1 cellular context compared by ENCODE assay signal in the genomic region with DNA sequence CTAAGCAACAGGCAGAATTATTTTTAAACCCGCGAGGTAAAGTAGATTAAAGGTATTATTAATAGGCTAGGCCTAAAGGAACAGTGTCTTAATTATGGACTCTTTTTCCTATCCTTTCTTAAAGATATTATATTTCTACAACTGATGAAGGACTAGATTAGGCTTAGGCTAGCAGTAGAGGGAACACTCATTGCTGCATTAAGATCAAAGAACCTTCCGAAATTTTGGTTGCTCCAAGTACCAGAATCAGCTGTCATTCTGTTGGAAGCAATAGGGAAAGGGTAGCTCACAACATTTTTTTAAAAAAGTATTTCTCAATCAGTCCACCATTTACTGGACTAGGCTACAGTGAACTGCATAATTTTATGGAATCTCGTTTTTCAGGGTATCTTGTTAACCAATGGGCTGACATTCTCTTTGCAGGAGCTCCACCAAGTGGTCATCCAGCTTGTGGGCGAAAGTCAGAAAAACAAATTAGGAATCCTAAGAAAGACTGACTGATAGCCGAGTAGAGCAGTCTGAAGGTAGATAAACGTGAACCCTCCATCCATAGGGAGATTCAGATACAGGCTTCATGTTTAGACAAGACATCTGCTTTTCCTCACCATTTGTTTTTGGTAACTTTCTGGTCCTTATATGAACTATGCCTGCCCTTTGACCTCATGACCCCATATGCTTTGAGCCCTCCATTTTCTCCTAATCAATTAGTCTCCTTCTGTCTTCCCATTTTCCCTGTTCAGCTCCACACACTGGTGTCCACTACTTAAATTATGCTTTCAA.
TF ChIP-seq lines count a peak whose summit lies in the region.

No MANE protein-coding gene starts in this region.

TF ChIP-seq in HEK293, 187 proteins besides CTCF, POLR2A, EP300 and RAD21 (continued from another document):
- TF ChIP-seq, protein P1, sequence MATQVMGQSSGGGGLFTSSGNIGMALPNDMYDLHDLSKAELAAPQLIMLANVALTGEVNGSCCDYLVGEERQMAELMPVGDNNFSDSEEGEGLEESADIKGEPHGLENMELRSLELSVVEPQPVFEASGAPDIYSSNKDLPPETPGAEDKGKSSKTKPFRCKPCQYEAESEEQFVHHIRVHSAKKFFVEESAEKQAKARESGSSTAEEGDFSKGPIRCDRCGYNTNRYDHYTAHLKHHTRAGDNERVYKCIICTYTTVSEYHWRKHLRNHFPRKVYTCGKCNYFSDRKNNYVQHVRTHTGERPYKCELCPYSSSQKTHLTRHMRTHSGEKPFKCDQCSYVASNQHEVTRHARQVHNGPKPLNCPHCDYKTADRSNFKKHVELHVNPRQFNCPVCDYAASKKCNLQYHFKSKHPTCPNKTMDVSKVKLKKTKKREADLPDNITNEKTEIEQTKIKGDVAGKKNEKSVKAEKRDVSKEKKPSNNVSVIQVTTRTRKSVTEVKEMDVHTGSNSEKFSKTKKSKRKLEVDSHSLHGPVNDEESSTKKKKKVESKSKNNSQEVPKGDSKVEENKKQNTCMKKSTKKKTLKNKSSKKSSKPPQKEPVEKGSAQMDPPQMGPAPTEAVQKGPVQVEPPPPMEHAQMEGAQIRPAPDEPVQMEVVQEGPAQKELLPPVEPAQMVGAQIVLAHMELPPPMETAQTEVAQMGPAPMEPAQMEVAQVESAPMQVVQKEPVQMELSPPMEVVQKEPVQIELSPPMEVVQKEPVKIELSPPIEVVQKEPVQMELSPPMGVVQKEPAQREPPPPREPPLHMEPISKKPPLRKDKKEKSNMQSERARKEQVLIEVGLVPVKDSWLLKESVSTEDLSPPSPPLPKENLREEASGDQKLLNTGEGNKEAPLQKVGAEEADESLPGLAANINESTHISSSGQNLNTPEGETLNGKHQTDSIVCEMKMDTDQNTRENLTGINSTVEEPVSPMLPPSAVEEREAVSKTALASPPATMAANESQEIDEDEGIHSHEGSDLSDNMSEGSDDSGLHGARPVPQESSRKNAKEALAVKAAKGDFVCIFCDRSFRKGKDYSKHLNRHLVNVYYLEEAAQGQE (tag by site-specific recombination; IDR thresholded peaks at IDR 0.05): no peak
- TF ChIP-seq ZNF660 (tag by site-specific recombination; IDR thresholded peaks at IDR 0.05): peak; percentile 85
- no peak for TF ChIP-seq ZFP41 (tag by site-specific recombination; IDR thresholded peaks at IDR 0.05; ENCODE audit: borderline replicate concordance)
- TF ChIP-seq ZNF157 (tag by site-specific recombination; IDR thresholded peaks at IDR 0.05): no peak
- TF ChIP-seq, protein P2, sequence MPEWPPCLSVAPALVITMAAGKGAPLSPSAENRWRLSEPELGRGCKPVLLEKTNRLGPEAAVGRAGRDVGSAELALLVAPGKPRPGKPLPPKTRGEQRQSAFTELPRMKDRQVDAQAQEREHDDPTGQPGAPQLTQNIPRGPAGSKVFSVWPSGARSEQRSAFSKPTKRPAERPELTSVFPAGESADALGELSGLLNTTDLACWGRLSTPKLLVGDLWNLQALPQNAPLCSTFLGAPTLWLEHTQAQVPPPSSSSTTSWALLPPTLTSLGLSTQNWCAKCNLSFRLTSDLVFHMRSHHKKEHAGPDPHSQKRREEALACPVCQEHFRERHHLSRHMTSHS (tag by site-specific recombination; IDR thresholded peaks at IDR 0.05): no peak
- no peak for TF ChIP-seq ZNF521 (tag by site-specific recombination; IDR thresholded peaks at IDR 0.05)
- TF ChIP-seq, protein P3, sequence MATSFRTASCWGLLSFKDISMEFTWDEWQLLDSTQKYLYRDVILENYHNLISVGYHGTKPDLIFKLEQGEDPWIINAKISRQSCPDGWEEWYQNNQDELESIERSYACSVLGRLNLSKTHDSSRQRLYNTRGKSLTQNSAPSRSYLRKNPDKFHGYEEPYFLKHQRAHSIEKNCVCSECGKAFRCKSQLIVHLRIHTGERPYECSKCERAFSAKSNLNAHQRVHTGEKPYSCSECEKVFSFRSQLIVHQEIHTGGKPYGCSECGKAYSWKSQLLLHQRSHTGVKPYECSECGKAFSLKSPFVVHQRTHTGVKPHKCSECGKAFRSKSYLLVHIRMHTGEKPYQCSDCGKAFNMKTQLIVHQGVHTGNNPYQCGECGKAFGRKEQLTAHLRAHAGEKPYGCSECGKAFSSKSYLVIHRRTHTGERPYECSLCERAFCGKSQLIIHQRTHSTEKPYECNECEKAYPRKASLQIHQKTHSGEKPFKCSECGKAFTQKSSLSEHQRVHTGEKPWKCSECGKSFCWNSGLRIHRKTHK (tag by site-specific recombination; IDR thresholded peaks at IDR 0.05): no peak
- no peak for TF ChIP-seq ZNF324 (tag by site-specific recombination; IDR thresholded peaks at IDR 0.05)
- TF ChIP-seq ZNF16 (tag by site-specific recombination; IDR thresholded peaks at IDR 0.05; ENCODE audit: low read depth): no peak
- TF ChIP-seq ZNF548 (tag by site-specific recombination; IDR thresholded peaks at IDR 0.05): no peak
- TF ChIP-seq FEZF1 (tag by site-specific recombination; IDR thresholded peaks at IDR 0.05): no peak
- TF ChIP-seq ZNF394 (tag by site-specific recombination; IDR thresholded peaks at IDR 0.05; ENCODE audit: borderline replicate concordance): no peak; the same call in 1 of the 2 replicates
- TF ChIP-seq ZNF366 (tag by site-specific recombination; conservative IDR thresholded peaks at IDR 0.05): peak; percentile 29; the same call in 1 of the 2 replicates
- no peak for TF ChIP-seq ZNF132 (tag by site-specific recombination; IDR thresholded peaks at IDR 0.05; ENCODE audit: borderline replicate concordance)
- no peak for TF ChIP-seq ZNF585B (tag by site-specific recombination; IDR thresholded peaks at IDR 0.05)
- no peak for TF ChIP-seq OVOL3 (tag by site-specific recombination; IDR thresholded peaks at IDR 0.05)
- TF ChIP-seq ZNF302 (tag by site-specific recombination; IDR thresholded peaks at IDR 0.05; ENCODE audit: low read depth): no peak
- TF ChIP-seq GLIS2 (tag by site-specific recombination; IDR thresholded peaks at IDR 0.05): no peak
- no peak for TF ChIP-seq ZNF23 (tag by site-specific recombination; IDR thresholded peaks at IDR 0.05; ENCODE audit: borderline replicate concordance)
- no peak for TF ChIP-seq ZNF391 (tag by site-specific recombination; IDR thresholded peaks at IDR 0.05; ENCODE audit: borderline replicate concordance, low read depth)
- no peak for TF ChIP-seq ZNF18 (tag by site-specific recombination; IDR thresholded peaks at IDR 0.05)
- TF ChIP-seq ZNF830 (tag by site-specific recombination; IDR thresholded peaks at IDR 0.05; ENCODE audit: low read depth): no peak
- TF ChIP-seq ZSCAN4 (tag by site-specific recombination; IDR thresholded peaks at IDR 0.05): no peak
- TF ChIP-seq ZNF791 (tag by site-specific recombination; IDR thresholded peaks at IDR 0.05): no peak
- peak; percentile 94 for TF ChIP-seq ZBTB17 (tag by site-specific recombination; IDR thresholded peaks at IDR 0.05)
- no peak for TF ChIP-seq ZNF658 (tag by site-specific recombination; IDR thresholded peaks at IDR 0.05)
- TF ChIP-seq PRDM1 (tag by site-specific recombination; IDR thresholded peaks at IDR 0.05): no peak
- TF ChIP-seq, protein P4, sequence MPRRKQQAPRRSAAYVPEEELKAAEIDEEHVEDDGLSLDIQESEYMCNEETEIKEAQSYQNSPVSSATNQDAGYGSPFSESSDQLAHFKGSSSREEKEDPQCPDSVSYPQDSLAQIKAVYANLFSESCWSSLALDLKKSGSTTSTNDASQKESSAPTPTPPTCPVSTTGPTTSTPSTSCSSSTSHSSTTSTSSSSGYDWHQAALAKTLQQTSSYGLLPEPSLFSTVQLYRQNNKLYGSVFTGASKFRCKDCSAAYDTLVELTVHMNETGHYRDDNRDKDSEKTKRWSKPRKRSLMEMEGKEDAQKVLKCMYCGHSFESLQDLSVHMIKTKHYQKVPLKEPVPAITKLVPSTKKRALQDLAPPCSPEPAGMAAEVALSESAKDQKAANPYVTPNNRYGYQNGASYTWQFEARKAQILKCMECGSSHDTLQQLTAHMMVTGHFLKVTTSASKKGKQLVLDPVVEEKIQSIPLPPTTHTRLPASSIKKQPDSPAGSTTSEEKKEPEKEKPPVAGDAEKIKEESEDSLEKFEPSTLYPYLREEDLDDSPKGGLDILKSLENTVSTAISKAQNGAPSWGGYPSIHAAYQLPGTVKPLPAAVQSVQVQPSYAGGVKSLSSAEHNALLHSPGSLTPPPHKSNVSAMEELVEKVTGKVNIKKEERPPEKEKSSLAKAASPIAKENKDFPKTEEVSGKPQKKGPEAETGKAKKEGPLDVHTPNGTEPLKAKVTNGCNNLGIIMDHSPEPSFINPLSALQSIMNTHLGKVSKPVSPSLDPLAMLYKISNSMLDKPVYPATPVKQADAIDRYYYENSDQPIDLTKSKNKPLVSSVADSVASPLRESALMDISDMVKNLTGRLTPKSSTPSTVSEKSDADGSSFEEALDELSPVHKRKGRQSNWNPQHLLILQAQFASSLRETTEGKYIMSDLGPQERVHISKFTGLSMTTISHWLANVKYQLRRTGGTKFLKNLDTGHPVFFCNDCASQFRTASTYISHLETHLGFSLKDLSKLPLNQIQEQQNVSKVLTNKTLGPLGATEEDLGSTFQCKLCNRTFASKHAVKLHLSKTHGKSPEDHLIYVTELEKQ (tag by site-specific recombination; IDR thresholded peaks at IDR 0.05; ENCODE audit: borderline replicate concordance): no peak
- TF ChIP-seq ZNF280D (tag by site-specific recombination; IDR thresholded peaks at IDR 0.05): no peak
- no peak for TF ChIP-seq ZBTB1 (tag by site-specific recombination; IDR thresholded peaks at IDR 0.05)
- TF ChIP-seq ZFP37 (tag by site-specific recombination; IDR thresholded peaks at IDR 0.05): peak; percentile 14; the same call in 1 of the 2 replicates
- no peak for TF ChIP-seq HOXD13 (CRISPR knock-in tag; IDR thresholded peaks at IDR 0.05; ENCODE audit: borderline replicate concordance)
- TF ChIP-seq ZNF704 (tag by site-specific recombination; IDR thresholded peaks at IDR 0.05): no peak
- TF ChIP-seq ZSCAN18 (tag by site-specific recombination; IDR thresholded peaks at IDR 0.05): no peak
- TF ChIP-seq ZNF530 (tag by site-specific recombination; IDR thresholded peaks at IDR 0.05; ENCODE audit: low read depth): no peak
- no peak for TF ChIP-seq WT1 (tag by site-specific recombination; IDR thresholded peaks at IDR 0.05)
- no peak for TF ChIP-seq ZNF184 (tag by site-specific recombination; IDR thresholded peaks at IDR 0.05)
- no peak for TF ChIP-seq RBAK (tag by site-specific recombination; IDR thresholded peaks at IDR 0.05)
- no peak for TF ChIP-seq SP7 (tag by site-specific recombination; IDR thresholded peaks at IDR 0.05)
- TF ChIP-seq ZNF785 (tag by site-specific recombination; IDR thresholded peaks at IDR 0.05): no peak
- TF ChIP-seq ZNF174 (tag by site-specific recombination; IDR thresholded peaks at IDR 0.05): no peak
